In genomic region chr1:28160677-28161328, GRCh38 we compare ENCODE assay signal across 13 cellular contexts. TPM values are rescaled to one million over a fixed set of nuclear protein-coding genes. Genes with fewer than 3 reads are reported as not detected.
DNase-seq lines count a peak whose midpoint lies in the region; ATAC-seq and TF ChIP-seq lines count a peak whose summit lies in the region.
"Had no signal": no experiment of that assay in that cellular context is flagged by ENCODE, and none has a peak within 500 bp of the region (broad histone marks: within the 10 kb centered on the region; RNA-seq: fewer than 3 reads in every experiment).

No MANE protein-coding gene starts in this region.

- ATAC-seq in left colon = peak; percentile 91
- no peak for ATAC-seq in GM21423 (IDR thresholded peaks at IDR 0.05; ENCODE audit: unreplicated experiment)
- ATAC-seq in GM19467 (IDR thresholded peaks at IDR 0.05; ENCODE audit: unreplicated experiment) = no peak
- ATAC-seq: HCT116; stimulated activated naive B cell treated with anti-CD40 and anti-IgM and Interleukin-4, amounts not matched to agents 10 μg/mL and 1 μg/mL and 100 μg/mL, for 72 hours had no signal

- 63 to 76% methylated on average over 5 of the region's 5 CpGs for WGBS in testis, 2 donors

- TF ChIP-seq CTCF in testis (IDR thresholded peaks at IDR 0.05) (no peak), coronary artery (IDR thresholded peaks at IDR 0.05) (no peak)

- H3K4me3 ChIP-seq in MG63 = no peak overlapping the region
- no peak overlapping the region for H3K4me3 ChIP-seq in testis
- H3K4me3 ChIP-seq in coronary artery = no peak overlapping the region

- peaks cover 94% of the 10 kb centered on the region for H3K4me1 Mint-ChIP-seq in dendritic cell treated with granulocyte-macrophage colony-stimulating factor and Interleukin-4, amounts not matched to agents 40 ng/mL and 50 ng/mL, for 4 days (ENCODE audit: low read depth)

- no peaks in the 10 kb centered on the region for H3K9me3 ChIP-seq in MG63
- H3K9me3 ChIP-seq in testis = no peaks in the 10 kb centered on the region

- intact Hi-C loops in dendritic cell treated with granulocyte-macrophage colony-stimulating factor and Interleukin-4, amounts not matched to agents 40 ng/mL and 50 ng/mL, for 4 days (cut with micrococcal nuclease) = no loop called here
- intact Hi-C loops in left colon (cut with DNase I, micrococcal nuclease) = no loop called here
- intact Hi-C loops in testis (cut with DNase I; ENCODE audit: low total_unique reads) = no loop called here

- H3K36me3 ChIP-seq in MG63 (no peaks in the 10 kb centered on the region), testis (ENCODE audit: low read depth, missing control alignments) (no peaks in the 10 kb centered on the region)

- peaks cover 95% of the 10 kb centered on the region for H3K36me3 Mint-ChIP-seq in dendritic cell treated with granulocyte-macrophage colony-stimulating factor and Interleukin-4, amounts not matched to agents 40 ng/mL and 50 ng/mL, for 4 days (ENCODE audit: low read depth)

- DNase-seq in MG63 (peak; percentile 87), left colon (no peak), testis (peak; percentile 34), coronary artery (ENCODE audit: low spot score) (no peak)
- DNase-seq: DMS79; NCI-H1092 treated with DMSO at 0.1 percent for 48 hours; NK-92 treated with Interleukin-12 subunit alpha and Interleukin-12 subunit beta, amount 100 ng/mL, for 24 hours; stimulated activated naive B cell treated with anti-CD40 and anti-IgM and Interleukin-4, amounts not matched to agents 10 μg/mL and 1 μg/mL and 100 μg/mL, for 72 hours had no signal

- H3K27ac ChIP-seq in testis = peak overlapping the region in 1 of 2 donors; percentile 29
- peak overlapping the region in 1 of 2 donors; percentile 60 for H3K27ac ChIP-seq in coronary artery

- peaks cover 2% of the 10 kb centered on the region for H3K4me1 ChIP-seq in testis

- H3K4me3 Mint-ChIP-seq in dendritic cell treated with granulocyte-macrophage colony-stimulating factor and Interleukin-4, amounts not matched to agents 40 ng/mL and 50 ng/mL, for 4 days = peak overlapping the region; percentile 63
- H3K4me3 Mint-ChIP-seq: stimulated activated naive B cell treated with anti-CD40 and anti-IgM and Interleukin-4, amounts not matched to agents 10 μg/mL and 1 μg/mL and 100 μg/mL, for 72 hours; T-helper 2 cell treated with Interferon-gamma antibody and Interleukin-4, amounts not matched to agents 5 μg/mL and 100 μg/mL, for 36 hours had no signal

- H3K27ac Mint-ChIP-seq in dendritic cell treated with granulocyte-macrophage colony-stimulating factor and Interleukin-4, amounts not matched to agents 40 ng/mL and 50 ng/mL, for 4 days = peak overlapping the region; percentile 80
- H3K27ac Mint-ChIP-seq: stimulated activated naive B cell treated with anti-CD40 and anti-IgM and Interleukin-4, amounts not matched to agents 10 μg/mL and 1 μg/mL and 100 μg/mL, for 72 hours; T-helper 2 cell treated with Interferon-gamma antibody and Interleukin-4, amounts not matched to agents 5 μg/mL and 100 μg/mL, for 36 hours had no signal

- no peaks in the 10 kb centered on the region for H3K27me3 Mint-ChIP-seq in dendritic cell treated with granulocyte-macrophage colony-stimulating factor and Interleukin-4, amounts not matched to agents 40 ng/mL and 50 ng/mL, for 4 days

- no peak for TF ChIP-seq POLR2A in testis (IDR thresholded peaks at IDR 0.05)

- H3K9me3 Mint-ChIP-seq in dendritic cell treated with granulocyte-macrophage colony-stimulating factor and Interleukin-4, amounts not matched to agents 40 ng/mL and 50 ng/mL, for 4 days = no peaks in the 10 kb centered on the region
- H3K9me3 Mint-ChIP-seq: stimulated activated naive B cell treated with anti-CD40 and anti-IgM and Interleukin-4, amounts not matched to agents 10 μg/mL and 1 μg/mL and 100 μg/mL, for 72 hours had no signal

- no peaks in the 10 kb centered on the region for H3K27me3 ChIP-seq in MG63
- H3K27me3 ChIP-seq in testis = no peaks in the 10 kb centered on the region

RNA-seq across cellular contexts. Expression of gene PTAFR, which starts 15.7 kb away (rescaled TPM):
- 0.49 TPM in 1 of 2 replicates, not detected in the other for total RNA-seq in MG63 (2014; rRNA removed; shearing (Covaris generic); ENCODE audit: low replicate concordance)
- total RNA-seq in left colon = 1 to 10 TPM; 2.4 to 3.7 TPM
- total RNA-seq in testis = 1 to 10 TPM in 1 of 2 donors, under 1 TPM in 1; 0.94 to 1.7 TPM
- 4.9 TPM for polyA plus RNA-seq in testis (ENCODE audit: insufficient read depth, low read depth, low replicate concordance)

Comparison
In these comparisons a context has a peak if more than half of its experiments do, and no peak if none do; other contexts are left out.
1. DNase-seq: peak in MG63 (single experiment) and testis (single experiment); none in left colon (0 of 2) and coronary artery (single experiment).